ENCODE assay signal across 1 cellular context in genomic region chr4:53321151-53321987, GRCh38.
TF ChIP-seq lines count a peak whose summit lies in the region.

No MANE protein-coding gene starts in this region.

TF ChIP-seq in A549, 52 proteins besides CTCF, POLR2A, EP300 and RAD21 (continued from another document):
- TF ChIP-seq HEYL (CRISPR knock-in tag; IDR thresholded peaks at IDR 0.05), result no peak
